In genomic region chr15:33086500-33087141, GRCh38 we compare ENCODE assay signal across 8 cellular contexts.
DNase-seq lines count a peak whose midpoint lies in the region; ATAC-seq and TF ChIP-seq lines count a peak whose summit lies in the region.

No MANE protein-coding gene starts in this region.

- BruUV-seq in MCF 10A (replicated peaks; lab: Mats Ljungman, UMichigan): no TSS peak

- H3K4me3 Mint-ChIP-seq in MCF 10A (ENCODE audit: unreplicated experiment): no peak overlapping the region

- H3K4me1 Mint-ChIP-seq in MCF 10A (ENCODE audit: insufficient read depth, unreplicated experiment): no peaks in the 10 kb centered on the region

- H3K9me3 Mint-ChIP-seq in MCF 10A (ENCODE audit: unreplicated experiment): no peaks in the 10 kb centered on the region

- intact Hi-C loops in MCF 10A (cut with micrococcal nuclease): loop anchor here (1.0 to 5.0 kb wide), 3 partner anchors 46 to 146 kb away; no protein-coding TSS in a partner anchor
- intact Hi-C loops in right lobe of liver (cut with DNase I): no loop called here

- TF ChIP-seq CTCF in MCF 10A (IDR thresholded peaks at IDR 0.05; ENCODE audit: unreplicated experiment) (peak; percentile 42), right lobe of liver (IDR thresholded peaks at IDR 0.05) (peak; percentile 37 to 62 (median 51))

- no peaks in the 10 kb centered on the region for H3K27me3 Mint-ChIP-seq in MCF 10A (ENCODE audit: insufficient read depth, unreplicated experiment)

- H3K36me3 ChIP-seq in right lobe of liver: no peaks in the 10 kb centered on the region

- CTCF ChIA-PET in MCF 10A (lab: Yijun Ruan, JAX): interaction anchor here (0.6 to 13.3 kb wide), 41 partner anchors 9 to 1013 kb away, joined by 3 to 292 read pairs (median 4); no protein-coding TSS in a partner anchor

- no peaks in the 10 kb centered on the region for H3K9me3 ChIP-seq in right lobe of liver

- WGBS in right lobe of liver (ENCODE audit: insufficient coverage, low coverage, low lambda C conversion rate, missing lambda C conversion rate): 7% methylated on average over 4 of the region's 4 CpGs

- no peak for TF ChIP-seq POLR2A in right lobe of liver (IDR thresholded peaks at IDR 0.05)

- H3K27ac ChIP-seq in right lobe of liver (no peak overlapping the region), substantia nigra (ENCODE audit: low read depth, low read length, poor library complexity, severe bottlenecking) (no peak overlapping the region)

- ATAC-seq in right lobe of liver: peak in 2 of 4 donors; percentile 61 to 65
- ATAC-seq in HG02642 (IDR thresholded peaks at IDR 0.05; ENCODE audit: poor library complexity, unreplicated experiment): no peak
- no peak for ATAC-seq in HG03095 (IDR thresholded peaks at IDR 0.05; ENCODE audit: unreplicated experiment)

- H3K27ac Mint-ChIP-seq in MCF 10A (ENCODE audit: low read depth, unreplicated experiment): no peak overlapping the region

- DNase-seq in A172 (ENCODE audit: low spot score) (peak; percentile 57), GM03348 (ENCODE audit: low spot score) (peak; percentile 71), NCI-H226 (peak; percentile 11), MCF 10A (ENCODE audit: unreplicated experiment) (peak; percentile 63), right lobe of liver (no peak), substantia nigra (lab: John Stamatoyannopoulos, UW) (no peak)

- H3K36me3 Mint-ChIP-seq in MCF 10A (ENCODE audit: insufficient read depth, unreplicated experiment): no peaks in the 10 kb centered on the region

- POLR2A ChIA-PET in MCF 10A (lab: Yijun Ruan, JAX): interaction anchor here (0.6 to 1.6 kb wide), 7 partner anchors 16 to 51 kb away, joined by 3 to 12 read pairs (median 3); no protein-coding TSS in a partner anchor

- H3K4me1 ChIP-seq in right lobe of liver: no peaks in the 10 kb centered on the region

- H3K4me3 ChIP-seq in right lobe of liver: no peak overlapping the region

- H3K27me3 ChIP-seq in right lobe of liver: no peaks in the 10 kb centered on the region

Comparison
In these comparisons a context has a peak if more than half of its experiments do, and no peak if none do; other contexts are left out.
1. DNase-seq: peak in A172 (single experiment), GM03348 (single experiment), NCI-H226 (single experiment) and MCF 10A (single experiment); none in right lobe of liver (0 of 3) and substantia nigra (0 of 49).